10 cellular contexts compared by ENCODE assay signal in the genomic region with DNA sequence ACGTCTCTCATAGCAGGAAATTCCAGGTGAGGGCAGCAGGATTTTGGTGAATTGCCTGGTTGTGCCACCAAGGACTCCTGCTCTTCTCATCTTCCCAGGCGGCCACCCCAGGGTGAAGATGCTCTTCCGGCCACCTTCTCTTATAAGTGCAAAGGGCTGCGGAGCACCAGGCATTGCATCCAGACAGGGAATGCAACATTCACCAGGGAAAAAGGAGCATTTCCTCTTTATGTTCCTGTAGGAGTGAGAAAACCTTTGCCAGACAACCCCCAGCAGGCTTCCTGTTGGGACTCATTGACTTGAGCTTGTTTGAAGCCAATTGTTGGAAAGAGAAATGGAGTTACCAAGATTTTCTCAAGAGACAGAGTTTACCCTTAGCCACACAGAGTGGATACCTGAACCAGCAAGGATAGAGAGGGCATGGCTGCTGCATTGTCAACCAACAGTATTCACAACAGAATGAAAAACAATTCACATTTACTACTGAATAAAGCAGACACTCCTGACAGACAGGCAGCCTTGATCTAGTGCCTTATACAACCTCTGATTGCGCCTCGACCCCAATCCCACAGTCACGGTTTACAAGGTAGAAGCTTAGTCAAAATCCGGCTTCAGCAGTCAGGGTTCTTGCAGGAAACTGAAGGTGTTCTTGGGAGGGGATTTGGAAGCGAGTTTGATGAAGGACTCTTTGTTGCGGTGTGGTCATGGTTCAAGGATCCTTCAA. TPM values are rescaled to one million over a fixed set of nuclear protein-coding genes. Genes with fewer than 3 reads are reported as not detected.
A peak's percentile ranks its signal among the peaks of the same experiment; 100 is the strongest.
DNase-seq lines count a peak whose midpoint lies in the region; ATAC-seq and TF ChIP-seq lines count a peak whose summit lies in the region.
"Had no signal": no experiment of that assay in that cellular context is flagged by ENCODE, and none has a peak within 500 bp of the region (broad histone marks: within the 10 kb centered on the region; RNA-seq: fewer than 3 reads in every experiment).

No MANE protein-coding gene starts in this region.

- H3K9me3 ChIP-seq in BLaER1 = no peaks in the 10 kb centered on the region
- no peaks in the 10 kb centered on the region for H3K9me3 ChIP-seq in naive thymus-derived CD4-positive, alpha-beta T cell (ENCODE audit: control insufficient read depth in 2 of 3, low read length in 3 of 3)
- no peaks in the 10 kb centered on the region for H3K9me3 ChIP-seq in gastroesophageal sphincter

- ATAC-seq in activated naive CD8-positive, alpha-beta T cell treated with anti-CD3 and anti-CD28 coated beads, Interleukin-2, amount 10 ng/mL, durations not matched to agents 7 days and 5 days (ENCODE audit: low read depth) = no peak
- ATAC-seq in naive thymus-derived CD4-positive, alpha-beta T cell = no peak
- ATAC-seq in HG02870 (IDR thresholded peaks at IDR 0.05; ENCODE audit: unreplicated experiment) (no peak), gastroesophageal sphincter (no peak)
- ATAC-seq: esophagus mucosa had no signal

- H3K4me2 ChIP-seq in BLaER1 = peak overlapping the region; percentile 87

- peaks cover 5% of the 10 kb centered on the region for H3K27me3 Mint-ChIP-seq in activated naive CD8-positive, alpha-beta T cell treated with anti-CD3 and anti-CD28 coated beads, Interleukin-2, amount 10 ng/mL, durations not matched to agents 7 days and 5 days
- H3K27me3 Mint-ChIP-seq in naive thymus-derived CD4-positive, alpha-beta T cell = peaks cover 0 to 2% (median 0%) of the 10 kb centered on the region in 5 donors

- WGBS in gastroesophageal sphincter (ENCODE audit: low coverage in 1 of 2), 2 donors = 85 to 93% methylated on average over 5 to 8 of the region's 10 CpGs

- H3K9ac ChIP-seq in BLaER1 = no peak overlapping the region

- POLR2A ChIA-PET in activated naive CD8-positive, alpha-beta T cell treated with anti-CD3 and anti-CD28 coated beads, Interleukin-2, amount 10 ng/mL, durations not matched to agents 7 days and 5 days (lab: Charles Lee) = no interaction called here
- POLR2A ChIA-PET in naive thymus-derived CD4-positive, alpha-beta T cell (lab: Charles Lee) = interaction anchor here (0.7 kb wide), 1 partner anchor 47 kb away, joined by 3 read pairs; no protein-coding TSS in a partner anchor

- peak overlapping the region; percentile 91; the same call in 1 of the 2 replicates for H3K4me3 ChIP-seq in BLaER1
- peak overlapping the region; percentile 63 for H3K4me3 ChIP-seq in naive thymus-derived CD4-positive, alpha-beta T cell (ENCODE audit: low read length)
- no peak overlapping the region for H3K4me3 ChIP-seq in gastroesophageal sphincter

- in situ Hi-C loops in G401 (cut with HindIII; ENCODE audit: low sequenced_read_pairs) = no loop called here

- no peak for TF ChIP-seq POLR2A in gastroesophageal sphincter (IDR thresholded peaks at IDR 0.05)

- intact Hi-C loops in naive thymus-derived CD4-positive, alpha-beta T cell (cut with micrococcal nuclease) = loop anchor here (2.0 to 5.0 kb wide), 4 partner anchors 13 to 1981 kb away; a partner anchor contains a TSS

- H3K27me3 ChIP-seq in BLaER1 = no peaks in the 10 kb centered on the region; the same call in 1 of the 2 replicates
- H3K27me3 ChIP-seq in naive thymus-derived CD4-positive, alpha-beta T cell (ENCODE audit: control insufficient read depth in 2 of 2, insufficient read depth in 2 of 2, low read length in 2 of 2) = no peaks in the 10 kb centered on the region
- H3K27me3 ChIP-seq in gastroesophageal sphincter = no peaks in the 10 kb centered on the region

- TF ChIP-seq CTCF in gastroesophageal sphincter (IDR thresholded peaks at IDR 0.05) = no peak

- H3K27ac Mint-ChIP-seq in activated naive CD8-positive, alpha-beta T cell treated with anti-CD3 and anti-CD28 coated beads, Interleukin-2, amount 10 ng/mL, durations not matched to agents 7 days and 5 days = no peak overlapping the region
- peak overlapping the region; percentile 79 to 96 (median 90) for H3K27ac Mint-ChIP-seq in naive thymus-derived CD4-positive, alpha-beta T cell

- peak overlapping the region; percentile 72 for H3K4me3 Mint-ChIP-seq in activated naive CD8-positive, alpha-beta T cell treated with anti-CD3 and anti-CD28 coated beads, Interleukin-2, amount 10 ng/mL, durations not matched to agents 7 days and 5 days
- peak overlapping the region; percentile 65 to 95 (median 86) for H3K4me3 Mint-ChIP-seq in naive thymus-derived CD4-positive, alpha-beta T cell

- peaks cover 21% of the 10 kb centered on the region for H4K20me1 ChIP-seq in BLaER1

- H3K36me3 ChIP-seq in BLaER1 (no peaks in the 10 kb centered on the region), gastroesophageal sphincter (no peaks in the 10 kb centered on the region)
- no peaks in the 10 kb centered on the region for H3K36me3 ChIP-seq in naive thymus-derived CD4-positive, alpha-beta T cell (ENCODE audit: control insufficient read depth in 2 of 3, insufficient read depth in 3 of 3, low read length in 3 of 3)

- no peak for TF ChIP-seq EP300 in gastroesophageal sphincter (IDR thresholded peaks at IDR 0.05)

- H3K36me3 Mint-ChIP-seq in activated naive CD8-positive, alpha-beta T cell treated with anti-CD3 and anti-CD28 coated beads, Interleukin-2, amount 10 ng/mL, durations not matched to agents 7 days and 5 days = no peaks in the 10 kb centered on the region
- H3K36me3 Mint-ChIP-seq in naive thymus-derived CD4-positive, alpha-beta T cell = peaks cover 0 to 2% (median 0%) of the 10 kb centered on the region in 5 donors

- H3K27ac ChIP-seq in BLaER1 = peak overlapping the region; percentile 92
- peak overlapping the region; percentile 88 for H3K27ac ChIP-seq in naive thymus-derived CD4-positive, alpha-beta T cell (ENCODE audit: low read depth, low read length)
- H3K27ac ChIP-seq in gastroesophageal sphincter = peak overlapping the region in 2 of 4 donors; percentile 93

- H3K9me3 Mint-ChIP-seq in activated naive CD8-positive, alpha-beta T cell treated with anti-CD3 and anti-CD28 coated beads, Interleukin-2, amount 10 ng/mL, durations not matched to agents 7 days and 5 days = no peaks in the 10 kb centered on the region
- H3K9me3 Mint-ChIP-seq in naive thymus-derived CD4-positive, alpha-beta T cell = no peaks in the 10 kb centered on the region

- H3K4me1 Mint-ChIP-seq in activated naive CD8-positive, alpha-beta T cell treated with anti-CD3 and anti-CD28 coated beads, Interleukin-2, amount 10 ng/mL, durations not matched to agents 7 days and 5 days = peaks cover 27% of the 10 kb centered on the region
- peaks cover 28 to 39% (median 35%) of the 10 kb centered on the region in 7 donors for H3K4me1 Mint-ChIP-seq in naive thymus-derived CD4-positive, alpha-beta T cell

- DNase-seq in G401 (ENCODE audit: low spot score) = peak; percentile 19
- no peak for DNase-seq in activated naive CD8-positive, alpha-beta T cell treated with anti-CD3 and anti-CD28 coated beads, Interleukin-2, amount 10 ng/mL, durations not matched to agents 7 days and 5 days
- peak in 2 of 9 donors; percentile 1 to 12 for DNase-seq in naive thymus-derived CD4-positive, alpha-beta T cell
- no peak for DNase-seq in NK-92 treated with Interleukin-12 subunit alpha and Interleukin-12 subunit beta, amount 100 ng/mL, for 24 hours (lab: John Stamatoyannopoulos, UW)
- no peak for DNase-seq in SHP77 treated with DMSO at 0.1 percent for 48 hours (lab: John Stamatoyannopoulos, UW)
- DNase-seq: NCI-H2029 had no signal

- CTCF ChIA-PET in naive thymus-derived CD4-positive, alpha-beta T cell (lab: Charles Lee) = no interaction called here

- H3K4me1 ChIP-seq in BLaER1 = peaks cover 44% of the 10 kb centered on the region
- peaks cover 15 to 17% of the 10 kb centered on the region in 2 donors for H3K4me1 ChIP-seq in naive thymus-derived CD4-positive, alpha-beta T cell (ENCODE audit: control insufficient read depth in 2 of 2, insufficient read depth in 2 of 2, low read length in 2 of 2)
- H3K4me1 ChIP-seq in gastroesophageal sphincter = peaks cover 0 to 30% (median 12%) of the 10 kb centered on the region in 3 donors

RNA-seq across cellular contexts. Expression of a gene that starts 1.8 kb away (rescaled TPM):
- 4.2 and 4.5 TPM in 2 replicates for total RNA-seq in G401 (2014; rRNA removed; shearing (Covaris generic))
- total RNA-seq in activated naive CD8-positive, alpha-beta T cell treated with anti-CD3 and anti-CD28 coated beads, Interleukin-2, amount 10 ng/mL, durations not matched to agents 7 days and 5 days = 10 to 100 TPM; 36.5 to 38.2 TPM
- total RNA-seq in naive thymus-derived CD4-positive, alpha-beta T cell = 100 to 1,000 TPM in 1 of 5 experiments, 10 to 100 TPM in 4; 45.0 to 111 (median 79.8) TPM
- 1 to 10 TPM; 4.3 to 6.1 TPM for polyA plus RNA-seq in naive thymus-derived CD4-positive, alpha-beta T cell
- 10 to 100 TPM; 12.9 to 21.7 (median 17.1) TPM for total RNA-seq in gastroesophageal sphincter

Comparison
In these comparisons a context has a peak if more than half of its experiments do, and no peak if none do; other contexts are left out.
1. H3K4me3 ChIP-seq: peak in BLaER1 (single experiment) and naive thymus-derived CD4-positive, alpha-beta T cell (single experiment); none in gastroesophageal sphincter (0 of 2).